In genomic region chr11:308037-308708, GRCh38 we compare ENCODE assay signal across 8 cellular contexts. TPM values are rescaled to one million over a fixed set of nuclear protein-coding genes. Genes with fewer than 3 reads are reported as not detected.
DNase-seq lines count a peak whose midpoint lies in the region; ATAC-seq and TF ChIP-seq lines count a peak whose summit lies in the region.
"Not testable (repeated sequence)": the region's sequence is repeated elsewhere in the genome, so short reads cannot be mapped to it uniquely, and the experiment has no call there.

No MANE protein-coding gene starts in this region.

- H3K79me2 ChIP-seq in OCI-LY3 (ENCODE audit: low read length), result not testable (repeated sequence)

- not testable (repeated sequence) for H4K20me1 ChIP-seq in OCI-LY3 (ENCODE audit: insufficient read depth, low read length)

- H3K27ac ChIP-seq in HL-60 (replicated peaks), result peak overlapping the region; percentile 43
- H3K27ac ChIP-seq in OCI-LY3 (ENCODE audit: low read length), result peak overlapping the region; percentile 11; the same call in 1 of the 2 replicates
- H3K27ac ChIP-seq in cingulate gyrus (ENCODE audit: low read depth, low read length), result peak overlapping the region; percentile 72
- H3K27ac ChIP-seq in substantia nigra (ENCODE audit: low read depth, low read length, poor library complexity, severe bottlenecking), result peak overlapping the region; percentile 38

- not testable (repeated sequence) for H3K36me3 ChIP-seq in OCI-LY3 (replicated peaks; ENCODE audit: low read depth, low read length)

- DNase-seq in DMS153 (lab: John Stamatoyannopoulos, UW) (peak; percentile 27), HL-60 (ENCODE audit: low read depth in 1 of 2, low spot score in 1 of 2) (peak; percentile 77 to 91), hepatic stellate cell (ENCODE audit: low spot score) (peak; percentile 84), substantia nigra (lab: John Stamatoyannopoulos, UW) (peak in 6 of 49 donors; percentile 10 to 48 (median 26))
- peak; percentile 90 for DNase-seq in activated CD8-positive, alpha-beta T cell treated with anti-CD3 and anti-CD28 coated beads, Interleukin-2, amount 10 ng/mL, durations not matched to agents 7 days and 5 days
- DNase-seq in neural crest cell (ENCODE audit: low read depth, low spot score), result not testable (repeated sequence)

- not testable (repeated sequence) for H3K9me3 Mint-ChIP-seq in activated CD8-positive, alpha-beta T cell treated with anti-CD3 and anti-CD28 coated beads, Interleukin-2, amount 10 ng/mL, durations not matched to agents 7 days and 5 days (ENCODE audit: insufficient read depth); neural crest cell

- not testable (repeated sequence) for H3K27me3 Mint-ChIP-seq in activated CD8-positive, alpha-beta T cell treated with anti-CD3 and anti-CD28 coated beads, Interleukin-2, amount 10 ng/mL, durations not matched to agents 7 days and 5 days (ENCODE audit: low read depth)
- H3K27me3 Mint-ChIP-seq in neural crest cell (ENCODE audit: low read depth), result peaks cover 23% of the 10 kb centered on the region

- peak overlapping the region; percentile 99 for H3K27ac Mint-ChIP-seq in activated CD8-positive, alpha-beta T cell treated with anti-CD3 and anti-CD28 coated beads, Interleukin-2, amount 10 ng/mL, durations not matched to agents 7 days and 5 days
- H3K27ac Mint-ChIP-seq in neural crest cell (ENCODE audit: unreplicated experiment), result peak overlapping the region; percentile 76

- H3K4me2 ChIP-seq in OCI-LY3 (ENCODE audit: low read length), result peak overlapping the region; percentile 68

- H3K9me3 ChIP-seq in OCI-LY3 (ENCODE audit: insufficient read depth, low read length), result not testable (repeated sequence)

- CTCF ChIA-PET in activated CD8-positive, alpha-beta T cell treated with anti-CD3 and anti-CD28 coated beads, Interleukin-2, amount 10 ng/mL, durations not matched to agents 7 days and 5 days (lab: Charles Lee), result interaction anchor here (1.6 to 4.5 kb wide), 6 partner anchors 8 to 141 kb away, joined by 3 to 49 read pairs (median 38); partner anchors contain the start of gene PTDSS2

- H3K4me1 Mint-ChIP-seq in activated CD8-positive, alpha-beta T cell treated with anti-CD3 and anti-CD28 coated beads, Interleukin-2, amount 10 ng/mL, durations not matched to agents 7 days and 5 days (ENCODE audit: low read depth), result peaks cover 51% of the 10 kb centered on the region
- peaks cover 51% of the 10 kb centered on the region for H3K4me1 Mint-ChIP-seq in neural crest cell

- peak overlapping the region; percentile 98 for H3K4me3 Mint-ChIP-seq in activated CD8-positive, alpha-beta T cell treated with anti-CD3 and anti-CD28 coated beads, Interleukin-2, amount 10 ng/mL, durations not matched to agents 7 days and 5 days
- peak overlapping the region; percentile 94 for H3K4me3 Mint-ChIP-seq in neural crest cell

- peak; percentile 55 for ATAC-seq in activated CD8-positive, alpha-beta T cell treated with anti-CD3 and anti-CD28 coated beads, Interleukin-2, amount 10 ng/mL, durations not matched to agents 7 days and 5 days

- peak overlapping the region; percentile 82 for H2AFZ ChIP-seq in OCI-LY3 (ENCODE audit: low read depth, low read length)

- peaks cover 30% of the 10 kb centered on the region for H3K4me1 ChIP-seq in OCI-LY3 (ENCODE audit: low read length)

- peak overlapping the region; percentile 74 for H3K9ac ChIP-seq in OCI-LY3 (ENCODE audit: low read length)

- not testable (repeated sequence) for TF ChIP-seq CTCF in HL-60 (IDR thresholded peaks at IDR 0.05; ENCODE audit: insufficient read depth, low read length); OCI-LY3 (IDR thresholded peaks at IDR 0.05; ENCODE audit: low read depth, low read length); neural crest cell (conservative IDR thresholded peaks at IDR 0.05)

- peaks cover 34% of the 10 kb centered on the region for H3K36me3 Mint-ChIP-seq in activated CD8-positive, alpha-beta T cell treated with anti-CD3 and anti-CD28 coated beads, Interleukin-2, amount 10 ng/mL, durations not matched to agents 7 days and 5 days (ENCODE audit: low read depth)
- not testable (repeated sequence) for H3K36me3 Mint-ChIP-seq in neural crest cell (ENCODE audit: low read depth)

- H3K27me3 ChIP-seq in HL-60 (ENCODE audit: insufficient read depth, poor library complexity, severe bottlenecking); OCI-LY3 (ENCODE audit: low read depth, low read length): not testable (repeated sequence)

- H3K4me3 ChIP-seq in HL-60 (replicated peaks; ENCODE audit: insufficient read depth, low read length) (peak overlapping the region; percentile 32), OCI-LY3 (ENCODE audit: low read length) (peak overlapping the region; percentile 80)

- POLR2A ChIA-PET in activated CD8-positive, alpha-beta T cell treated with anti-CD3 and anti-CD28 coated beads, Interleukin-2, amount 10 ng/mL, durations not matched to agents 7 days and 5 days (lab: Charles Lee), result interaction anchor here (0.6 to 5.1 kb wide), 18 partner anchors 7 to 101 kb away, joined by 3 to 60 read pairs (median 4); partner anchors contain the start of genes BET1L, IFITM1, IFITM5 and NLRP6

RNA-seq across cellular contexts. Expression of gene IFITM2, which starts 0.6 kb away (rescaled TPM):
- total RNA-seq in activated CD8-positive, alpha-beta T cell treated with anti-CD3 and anti-CD28 coated beads, Interleukin-2, amount 10 ng/mL, durations not matched to agents 7 days and 5 days, result 1,000 to 10,000 TPM; 2,197 to 2,304 TPM
- total RNA-seq in neural crest cell, result 55.0 and 67.2 TPM in 2 replicates

RNA-seq across cellular contexts. Expression of gene IFITM1, which starts 5.7 kb away (rescaled TPM):
- total RNA-seq in activated CD8-positive, alpha-beta T cell treated with anti-CD3 and anti-CD28 coated beads, Interleukin-2, amount 10 ng/mL, durations not matched to agents 7 days and 5 days, result 1,000 to 10,000 TPM; 1,265 to 1,278 TPM
- total RNA-seq in neural crest cell, result 2.0 and 2.3 TPM in 2 replicates

RNA-seq across cellular contexts. Expression of gene IFITM5, which starts 8.8 kb away (rescaled TPM):
- total RNA-seq in activated CD8-positive, alpha-beta T cell treated with anti-CD3 and anti-CD28 coated beads, Interleukin-2, amount 10 ng/mL, durations not matched to agents 7 days and 5 days, result not detected
- total RNA-seq in neural crest cell, result not detected in 2 replicates

RNA-seq across cellular contexts. Expression of gene IFITM3, which starts 12.5 kb away (rescaled TPM):
- total RNA-seq in activated CD8-positive, alpha-beta T cell treated with anti-CD3 and anti-CD28 coated beads, Interleukin-2, amount 10 ng/mL, durations not matched to agents 7 days and 5 days, result 100 to 1,000 TPM; 174 to 182 TPM
- 156 and 165 TPM in 2 replicates for total RNA-seq in neural crest cell

RNA-seq across cellular contexts. Expression of gene PGGHG, which starts 19.2 kb away (rescaled TPM):
- 100 to 1,000 TPM; 487 to 541 TPM for total RNA-seq in activated CD8-positive, alpha-beta T cell treated with anti-CD3 and anti-CD28 coated beads, Interleukin-2, amount 10 ng/mL, durations not matched to agents 7 days and 5 days
- total RNA-seq in neural crest cell, result 23.2 and 25.1 TPM in 2 replicates

Comparison
In these comparisons a context has a peak if more than half of its experiments do, and no peak if none do; other contexts are left out.
1. H3K27ac ChIP-seq: peak in every context shown above with its lines; median percentile 72 in cingulate gyrus; 43 in HL-60; 38 in substantia nigra; 11 in OCI-LY3.
2. RNA of gene IFITM2, which starts 0.6 kb away (total RNA-seq): 2,197 to 2,304 TPM in activated CD8-positive, alpha-beta T cell treated with anti-CD3 and anti-CD28 coated beads, Interleukin-2, amount 10 ng/mL, durations not matched to agents 7 days and 5 days; 55.0 to 67.2 TPM in neural crest cell; every median in the first group is over 10 times any median in the second.
3. RNA of gene IFITM1, which starts 5.7 kb away (total RNA-seq): 1,265 to 1,278 TPM in activated CD8-positive, alpha-beta T cell treated with anti-CD3 and anti-CD28 coated beads, Interleukin-2, amount 10 ng/mL, durations not matched to agents 7 days and 5 days; 2.0 to 2.3 TPM in neural crest cell; every median in the first group is over 100 times any median in the second.